In the genomic region with DNA sequence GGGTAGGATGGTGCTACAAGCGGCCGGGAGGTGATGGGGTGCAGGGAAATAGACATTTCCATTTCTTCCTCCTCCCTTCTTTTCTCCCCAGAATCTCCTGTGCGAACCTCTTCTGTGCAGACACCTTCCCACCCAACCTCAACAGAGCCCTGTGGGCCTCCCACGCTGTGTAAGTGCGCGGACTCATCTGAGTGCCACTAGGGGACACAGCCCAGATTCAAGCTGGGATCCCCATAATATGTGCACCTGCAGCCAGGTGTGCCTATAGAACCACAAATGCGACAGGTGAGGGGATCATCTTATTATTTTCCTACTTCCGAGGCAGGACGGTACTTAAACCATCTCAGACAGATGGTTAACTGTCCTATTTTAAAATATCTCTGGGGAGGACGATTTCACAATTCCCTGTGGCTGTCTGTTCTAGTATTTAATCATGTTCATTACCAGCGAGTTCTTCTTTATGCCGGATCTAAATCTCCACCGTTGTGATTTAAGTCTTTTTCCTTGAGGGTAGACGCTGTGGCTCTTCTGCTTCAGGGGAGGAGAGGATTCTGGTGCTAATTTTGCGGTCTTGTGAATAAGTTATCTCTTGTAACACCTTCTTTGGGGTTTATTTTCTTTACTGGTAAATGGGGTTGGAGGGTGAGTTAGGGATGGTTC, we compare ENCODE assay signal across 8 cellular contexts. TPM values are rescaled to one million over a fixed set of nuclear protein-coding genes. Genes with fewer than 3 reads are reported as not detected.
A peak's percentile ranks its signal among the peaks of the same experiment; 100 is the strongest.
DNase-seq lines count a peak whose midpoint lies in the region; ATAC-seq and TF ChIP-seq lines count a peak whose summit lies in the region.

No MANE protein-coding gene starts in this region.

- no peaks in the 10 kb centered on the region for H3K36me3 ChIP-seq in CD8-positive, alpha-beta T cell (ENCODE audit: insufficient read depth, low read length)
- H3K36me3 ChIP-seq in colonic mucosa (no peaks in the 10 kb centered on the region), osteoblast (ENCODE audit: insufficient read depth, low read length) (no peaks in the 10 kb centered on the region)

- H3K4me2 ChIP-seq in osteoblast (ENCODE audit: insufficient read depth, low read length), result peak overlapping the region; percentile 85

- no peak overlapping the region for H3K27ac ChIP-seq in CD8-positive, alpha-beta T cell (ENCODE audit: low read depth, low read length)
- H3K27ac ChIP-seq in colonic mucosa (no peak overlapping the region), osteoblast (ENCODE audit: low read depth, low read length) (no peak overlapping the region)

- CTCF ChIA-PET in CD8-positive, alpha-beta T cell (lab: Charles Lee), result interaction anchor here (1.2 to 1.3 kb wide), 3 partner anchors 15 to 96 kb away, joined by 3 to 5 read pairs (median 4); no protein-coding TSS in a partner anchor

- TF ChIP-seq CTCF in CD8-positive, alpha-beta T cell (IDR thresholded peaks at IDR 0.05), result no peak
- TF ChIP-seq CTCF in colonic mucosa (IDR thresholded peaks at IDR 0.05) (no peak), osteoblast (IDR thresholded peaks at IDR 0.05; ENCODE audit: extremely low read depth, low read depth, low read length) (no peak)

- no peaks in the 10 kb centered on the region for H3K79me2 ChIP-seq in osteoblast (ENCODE audit: insufficient read depth, low read length)

- ATAC-seq in CD8-positive, alpha-beta T cell, result peak; percentile 13
- no peak for ATAC-seq in HG03139 (IDR thresholded peaks at IDR 0.05; ENCODE audit: unreplicated experiment)

- intact Hi-C loops in CD8-positive, alpha-beta T cell (cut with DNase I, micrococcal nuclease), result loop anchor here (1.0 to 10.0 kb wide), 5 partner anchors 31 to 381 kb away; a partner anchor contains a TSS
- intact Hi-C loops in colonic mucosa (cut with DNase I), result loop anchor here (10.0 kb wide), 2 partner anchors 91 to 391 kb away; no protein-coding TSS in a partner anchor
- intact Hi-C loops in posterior vena cava (cut with DNase I), result loop anchor here (10.0 kb wide), 2 partner anchors 61 to 241 kb away; no protein-coding TSS in a partner anchor

- no peaks in the 10 kb centered on the region for H3K9me3 ChIP-seq in CD8-positive, alpha-beta T cell (ENCODE audit: low read length)
- H3K9me3 ChIP-seq in colonic mucosa, result no peaks in the 10 kb centered on the region
- no peaks in the 10 kb centered on the region for H3K9me3 ChIP-seq in osteoblast (ENCODE audit: low read depth, low read length)

- peak overlapping the region; percentile 49 for H3K4me3 ChIP-seq in CD8-positive, alpha-beta T cell (ENCODE audit: low read depth, low read length)
- H3K4me3 ChIP-seq in colonic mucosa (peak overlapping the region; percentile 19), osteoblast (ENCODE audit: insufficient read depth, low read length) (peak overlapping the region; percentile 56)

- POLR2A ChIA-PET in CD8-positive, alpha-beta T cell (lab: Charles Lee), result no interaction called here

- peaks cover 15% of the 10 kb centered on the region for H3K4me1 Mint-ChIP-seq in CD8-positive, alpha-beta T cell (ENCODE audit: low read depth)

- peak overlapping the region in 1 of 2 donors; percentile 3 for H3K9ac ChIP-seq in colonic mucosa (ENCODE audit: low read depth in 2 of 2, low read length in 2 of 2)

- no peaks in the 10 kb centered on the region for H3K9me3 Mint-ChIP-seq in CD8-positive, alpha-beta T cell

- H3K4me3 Mint-ChIP-seq in CD8-positive, alpha-beta T cell, result peak overlapping the region; percentile 66

- H3K27me3 ChIP-seq in CD8-positive, alpha-beta T cell (ENCODE audit: insufficient read depth, low read length), result no peaks in the 10 kb centered on the region
- H3K27me3 ChIP-seq in colonic mucosa (no peaks in the 10 kb centered on the region), osteoblast (ENCODE audit: insufficient read depth, low read length) (peaks cover 76% of the 10 kb centered on the region)

- H3K36me3 Mint-ChIP-seq in CD8-positive, alpha-beta T cell, result no peaks in the 10 kb centered on the region

- DNase-seq in CD8-positive, alpha-beta T cell, result no peak
- DNase-seq in NCI-H2171 (lab: John Stamatoyannopoulos, UW) (peak; percentile 70), colonic mucosa (no peak), osteoblast (ENCODE audit: insufficient read length, low spot score, missing footprints) (no peak), posterior vena cava (ENCODE audit: low spot score) (no peak), NCI-H510A (lab: John Stamatoyannopoulos, UW) (no peak), NCI-H2107 treated with DMSO at 0.1 percent for 48 hours (lab: John Stamatoyannopoulos, UW; ENCODE audit: unreplicated experiment) (no peak)

- peaks cover 12% of the 10 kb centered on the region for H3K4me1 ChIP-seq in CD8-positive, alpha-beta T cell (ENCODE audit: insufficient read depth, low read length)
- H3K4me1 ChIP-seq in colonic mucosa, result no peaks in the 10 kb centered on the region
- peaks cover 13% of the 10 kb centered on the region for H3K4me1 ChIP-seq in osteoblast (ENCODE audit: insufficient read depth, low read length)

- H3K27ac Mint-ChIP-seq in CD8-positive, alpha-beta T cell, result no peak overlapping the region

- H2AFZ ChIP-seq in osteoblast (ENCODE audit: low read length), result peak overlapping the region; percentile 56

- H3K27me3 Mint-ChIP-seq in CD8-positive, alpha-beta T cell (ENCODE audit: low read depth), result peaks cover 28% of the 10 kb centered on the region

- no peaks in the 10 kb centered on the region for H4K20me1 ChIP-seq in osteoblast (ENCODE audit: insufficient read depth, low read length)

RNA-seq across cellular contexts. Expression of a gene that starts 17.2 kb away (rescaled TPM):
- total RNA-seq in CD8-positive, alpha-beta T cell, result under 1 TPM; 0.11 to 0.14 TPM
- total RNA-seq in colonic mucosa, result 10 to 100 TPM in 1 of 2 donors, under 1 TPM in 1; 0.84 to 10.2 TPM
- total RNA-seq in osteoblast, result 19.2 and 22.4 TPM in 2 replicates
- total RNA-seq in posterior vena cava, result 10 to 100 TPM; 71.3 to 71.8 TPM

RNA-seq across cellular contexts. Expression of a gene that starts 31.3 kb away (rescaled TPM):
- 1 to 10 TPM; 3.0 TPM for total RNA-seq in CD8-positive, alpha-beta T cell
- 10 to 100 TPM in 1 of 2 donors, 1 to 10 TPM in 1; 9.6 to 10.8 TPM for total RNA-seq in colonic mucosa
- total RNA-seq in osteoblast, result 13.0 and 15.3 TPM in 2 replicates
- 10 to 100 TPM; 14.6 to 18.0 TPM for total RNA-seq in posterior vena cava
